1 cellular context compared by ENCODE assay signal in the genomic region with DNA sequence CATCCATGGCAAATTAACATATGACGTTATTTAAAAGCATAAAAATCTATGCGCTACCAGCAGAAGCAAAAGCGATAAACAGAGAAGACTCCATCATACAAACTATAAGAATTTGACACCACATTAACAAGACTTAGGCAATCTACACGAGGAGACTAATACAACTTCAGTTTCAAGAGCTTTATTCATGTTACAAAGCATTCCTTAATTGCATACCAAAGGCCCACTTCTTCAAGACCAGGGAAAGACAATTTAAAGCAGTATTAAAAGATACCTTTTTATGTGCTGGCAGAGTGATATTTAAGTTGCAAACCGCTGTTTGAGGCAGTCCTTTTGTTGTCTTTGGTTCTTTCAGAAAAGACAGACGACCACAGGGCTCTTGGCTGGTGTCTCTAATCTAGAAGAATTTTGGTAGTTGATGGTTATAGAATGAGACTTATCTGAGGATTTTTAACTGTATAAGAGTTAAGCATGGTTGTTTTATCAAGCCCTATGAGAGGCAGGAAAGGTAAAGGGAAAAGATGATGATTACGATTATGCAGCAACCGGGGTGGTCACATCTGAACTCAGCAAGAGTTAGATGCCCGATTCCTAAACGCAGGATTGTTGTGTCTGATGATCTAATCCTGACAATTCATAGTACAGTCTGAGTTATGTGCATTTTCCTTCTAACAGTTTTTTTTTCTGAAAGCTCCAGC.
TF ChIP-seq lines count a peak whose summit lies in the region.

No MANE protein-coding gene starts in this region.

TF ChIP-seq in IMR-90, 13 proteins besides CTCF, POLR2A, EP300 and RAD21:
- TF ChIP-seq BHLHE40 (IDR thresholded peaks at IDR 0.05; ENCODE audit: low read depth, low read length) (no peak), NFE2L2 (IDR thresholded peaks at IDR 0.05; ENCODE audit: low read depth, low read length) (no peak), CHD1 (IDR thresholded peaks at IDR 0.05; ENCODE audit: low read depth, low read length) (no peak), RCOR1 (IDR thresholded peaks at IDR 0.05; ENCODE audit: insufficient replicate concordance, low read length) (no peak), MAFK (IDR thresholded peaks at IDR 0.05; ENCODE audit: low read depth, low read length) (no peak), MXI1 (IDR thresholded peaks at IDR 0.05; ENCODE audit: borderline replicate concordance, low read depth, low read length) (no peak), RFX5 (IDR thresholded peaks at IDR 0.05; ENCODE audit: low read depth, low read length) (no peak), MAZ (IDR thresholded peaks at IDR 0.05; ENCODE audit: borderline replicate concordance, low read depth, low read length) (no peak), CEBPB (IDR thresholded peaks at IDR 0.05; ENCODE audit: low read depth, low read length) (no peak), FOS (IDR thresholded peaks at IDR 0.05; ENCODE audit: low read depth, low read length) (no peak), SMC3 (IDR thresholded peaks at IDR 0.05; ENCODE audit: low read depth, low read length) (no peak)
- TF ChIP-seq, protein P1, sequence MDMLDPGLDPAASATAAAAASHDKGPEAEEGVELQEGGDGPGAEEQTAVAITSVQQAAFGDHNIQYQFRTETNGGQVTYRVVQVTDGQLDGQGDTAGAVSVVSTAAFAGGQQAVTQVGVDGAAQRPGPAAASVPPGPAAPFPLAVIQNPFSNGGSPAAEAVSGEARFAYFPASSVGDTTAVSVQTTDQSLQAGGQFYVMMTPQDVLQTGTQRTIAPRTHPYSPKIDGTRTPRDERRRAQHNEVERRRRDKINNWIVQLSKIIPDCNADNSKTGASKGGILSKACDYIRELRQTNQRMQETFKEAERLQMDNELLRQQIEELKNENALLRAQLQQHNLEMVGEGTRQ (IDR thresholded peaks at IDR 0.05; ENCODE audit: low read depth, low read length): no peak
- TF ChIP-seq, protein P2, sequence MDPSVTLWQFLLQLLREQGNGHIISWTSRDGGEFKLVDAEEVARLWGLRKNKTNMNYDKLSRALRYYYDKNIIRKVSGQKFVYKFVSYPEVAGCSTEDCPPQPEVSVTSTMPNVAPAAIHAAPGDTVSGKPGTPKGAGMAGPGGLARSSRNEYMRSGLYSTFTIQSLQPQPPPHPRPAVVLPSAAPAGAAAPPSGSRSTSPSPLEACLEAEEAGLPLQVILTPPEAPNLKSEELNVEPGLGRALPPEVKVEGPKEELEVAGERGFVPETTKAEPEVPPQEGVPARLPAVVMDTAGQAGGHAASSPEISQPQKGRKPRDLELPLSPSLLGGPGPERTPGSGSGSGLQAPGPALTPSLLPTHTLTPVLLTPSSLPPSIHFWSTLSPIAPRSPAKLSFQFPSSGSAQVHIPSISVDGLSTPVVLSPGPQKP (IDR thresholded peaks at IDR 0.05; ENCODE audit: borderline replicate concordance, low read depth, low read length): no peak
